ENCODE assay signal across 24 cellular contexts in genomic region chr17:40611840-40612509, GRCh38. TPM values are rescaled to one million over a fixed set of nuclear protein-coding genes. Genes with fewer than 3 reads are reported as not detected.
DNase-seq lines count a peak whose midpoint lies in the region; ATAC-seq and TF ChIP-seq lines count a peak whose summit lies in the region.
"Had no signal": no experiment of that assay in that cellular context is flagged by ENCODE, and none has a peak within 500 bp of the region (broad histone marks: within the 10 kb centered on the region; RNA-seq: fewer than 3 reads in every experiment).

No MANE protein-coding gene starts in this region.

- H3K4me1 Mint-ChIP-seq in T-helper 1 cell treated with Interleukin-12 subunit alpha and Interleukin-12 subunit beta and Interleukin-4 antibody, amounts not matched to agents 30 μg/mL and 1 μg/mL, for 36 hours (ENCODE audit: low read depth), result peaks cover 79% of the 10 kb centered on the region
- H3K4me1 Mint-ChIP-seq in CD4-positive, alpha-beta T cell (ENCODE audit: low read depth), result peaks cover 98% of the 10 kb centered on the region

- H3K27me3 ChIP-seq in CD4-positive, alpha-beta T cell (ENCODE audit: control insufficient read depth, insufficient read depth, low read length), result no peaks in the 10 kb centered on the region
- H3K27me3 ChIP-seq: breast epithelium, uterus had no signal

- H3K9me3 Mint-ChIP-seq in T-helper 1 cell treated with Interleukin-12 subunit alpha and Interleukin-12 subunit beta and Interleukin-4 antibody, amounts not matched to agents 30 μg/mL and 1 μg/mL, for 36 hours, result no peaks in the 10 kb centered on the region
- H3K9me3 Mint-ChIP-seq in CD4-positive, alpha-beta T cell, result no peaks in the 10 kb centered on the region
- H3K9me3 Mint-ChIP-seq in activated naive CD4-positive, alpha-beta T cell treated with anti-CD3 and anti-CD28 coated beads, Interleukin-2, amount 50 U/mL, for 72 hours, result no peaks in the 10 kb centered on the region
- H3K9me3 Mint-ChIP-seq: dendritic cell treated with granulocyte-macrophage colony-stimulating factor and Interleukin-4, amounts not matched to agents 40 ng/mL and 50 ng/mL, for 4 days; nephron progenitor cell; WTC11 had no signal

- no peaks in the 10 kb centered on the region for H3K79me2 ChIP-seq in OCI-LY7 (ENCODE audit: insufficient read depth, low read depth, low read length)

- H3K9me2 ChIP-seq in OCI-LY7 (ENCODE audit: insufficient read depth, low read length), result no peaks in the 10 kb centered on the region

- peaks cover 19% of the 10 kb centered on the region for H3K4me1 ChIP-seq in OCI-LY7 (ENCODE audit: insufficient read depth, low read length, poor library complexity, severe bottlenecking)
- H3K4me1 ChIP-seq: BE2C, breast epithelium, foreskin keratinocyte, uterus had no signal

- H3K4me2 ChIP-seq in OCI-LY7 (ENCODE audit: low read length), result no peak overlapping the region
- H3K4me2 ChIP-seq: PC-9 had no signal

- DNase-seq in T-helper 1 cell (no peak), kidney glomerular epithelial cell (lab: John Stamatoyannopoulos, UW) (peak; percentile 24), SHP77 (lab: John Stamatoyannopoulos, UW) (no peak), OCI-LY7 (ENCODE audit: low spot score) (no peak)
- no peak for DNase-seq in CD4-positive, alpha-beta T cell
- DNase-seq in activated naive CD4-positive, alpha-beta T cell treated with anti-CD3 and anti-CD28 coated beads, Interleukin-2, amount 50 U/mL, for 72 hours (ENCODE audit: low spot score in 2 of 2), result no peak
- DNase-seq: 8988T; BE2C; foreskin keratinocyte; mesendoderm; NCI-H1417 treated with DMSO at 0.1 percent for 48 hours; NCI-H774; nephron progenitor cell; PC-9; stimulated activated CD4-positive, alpha-beta T cell treated with anti-CD3 and anti-CD28 coated beads, Interleukin-2, amount 100 ng/mL, for 48 hours; substantia nigra; uterus had no signal

- BruUV-seq in OCI-LY7 (replicated peaks; lab: Mats Ljungman, UMichigan), result no TSS peak

- H3K36me3 Mint-ChIP-seq in T-helper 1 cell treated with Interleukin-12 subunit alpha and Interleukin-12 subunit beta and Interleukin-4 antibody, amounts not matched to agents 30 μg/mL and 1 μg/mL, for 36 hours (ENCODE audit: low read depth), result peaks cover 3% of the 10 kb centered on the region
- H3K36me3 Mint-ChIP-seq in CD4-positive, alpha-beta T cell (ENCODE audit: low read depth), result no peaks in the 10 kb centered on the region
- no peaks in the 10 kb centered on the region for H3K36me3 Mint-ChIP-seq in activated naive CD4-positive, alpha-beta T cell treated with anti-CD3 and anti-CD28 coated beads, Interleukin-2, amount 50 U/mL, for 72 hours
- H3K36me3 Mint-ChIP-seq: WTC11 had no signal

- H3K36me3 ChIP-seq in OCI-LY7 (ENCODE audit: insufficient read depth, low read length), result no peaks in the 10 kb centered on the region
- H3K36me3 ChIP-seq: BE2C, breast epithelium, uterus had no signal

- peak overlapping the region; percentile 99 for H3K27ac ChIP-seq in CD4-positive, alpha-beta T cell (ENCODE audit: low read depth, low read length)
- no peak overlapping the region for H3K27ac ChIP-seq in OCI-LY7 (ENCODE audit: low read depth, low read length, poor library complexity, severe bottlenecking)
- H3K27ac ChIP-seq: foreskin keratinocyte, PC-9, uterus had no signal

- TF ChIP-seq CTCF in CD4-positive, alpha-beta T cell (IDR thresholded peaks at IDR 0.05), result no peak
- no peak for TF ChIP-seq CTCF in OCI-LY7 (conservative IDR thresholded peaks at IDR 0.05; ENCODE audit: low read length)

- H3K4me3 Mint-ChIP-seq in T-helper 1 cell treated with Interleukin-12 subunit alpha and Interleukin-12 subunit beta and Interleukin-4 antibody, amounts not matched to agents 30 μg/mL and 1 μg/mL, for 36 hours, result peak overlapping the region; percentile 9
- peak overlapping the region; percentile 83 for H3K4me3 Mint-ChIP-seq in CD4-positive, alpha-beta T cell
- H3K4me3 Mint-ChIP-seq: dendritic cell treated with granulocyte-macrophage colony-stimulating factor and Interleukin-4, amounts not matched to agents 40 ng/mL and 50 ng/mL, for 4 days; nephron progenitor cell; WTC11 had no signal

- peak overlapping the region; percentile 77 for H3K27ac Mint-ChIP-seq in T-helper 1 cell treated with Interleukin-12 subunit alpha and Interleukin-12 subunit beta and Interleukin-4 antibody, amounts not matched to agents 30 μg/mL and 1 μg/mL, for 36 hours
- H3K27ac Mint-ChIP-seq in CD4-positive, alpha-beta T cell, result peak overlapping the region; percentile 98
- peak overlapping the region; percentile 78 to 91 for H3K27ac Mint-ChIP-seq in activated naive CD4-positive, alpha-beta T cell treated with anti-CD3 and anti-CD28 coated beads, Interleukin-2, amount 50 U/mL, for 72 hours
- H3K27ac Mint-ChIP-seq: dendritic cell treated with granulocyte-macrophage colony-stimulating factor and Interleukin-4, amounts not matched to agents 40 ng/mL and 50 ng/mL, for 4 days; nephron progenitor cell; WTC11 had no signal

- no peaks in the 10 kb centered on the region for H3K27me3 Mint-ChIP-seq in T-helper 1 cell treated with Interleukin-12 subunit alpha and Interleukin-12 subunit beta and Interleukin-4 antibody, amounts not matched to agents 30 μg/mL and 1 μg/mL, for 36 hours (ENCODE audit: low read depth)
- no peaks in the 10 kb centered on the region for H3K27me3 Mint-ChIP-seq in CD4-positive, alpha-beta T cell

- POLR2A ChIA-PET in CD4-positive, alpha-beta T cell (lab: Charles Lee), result interaction anchor here (0.8 to 29.4 kb wide), 6 partner anchors 9 to 95 kb away, joined by 3 to 1290 read pairs (median 42); partner anchors contain the start of gene CCR7
- POLR2A ChIA-PET in OCI-LY7 (lab: Charles Lee), result interaction anchor here (0.6 kb wide), 1 partner anchor 147 kb away, joined by 4 read pairs; no protein-coding TSS in a partner anchor

- no peak for ATAC-seq in CD4-positive, alpha-beta T cell (ENCODE audit: poor library complexity)
- ATAC-seq in activated naive CD4-positive, alpha-beta T cell treated with anti-CD3 and anti-CD28 coated beads, Interleukin-2, amount 50 U/mL, for 72 hours, result no peak
- no peak for ATAC-seq in GM19452 (IDR thresholded peaks at IDR 0.05; ENCODE audit: unreplicated experiment)
- ATAC-seq: foreskin keratinocyte, WTC11 had no signal

- no peaks in the 10 kb centered on the region for H3K9me3 ChIP-seq in CD4-positive, alpha-beta T cell (ENCODE audit: control insufficient read depth, low read length)
- H3K9me3 ChIP-seq in OCI-LY7 (ENCODE audit: low read length), result no peaks in the 10 kb centered on the region
- H3K9me3 ChIP-seq: BE2C, breast epithelium, uterus had no signal

- CTCF ChIA-PET in CD4-positive, alpha-beta T cell (lab: Charles Lee), result interaction anchor here (0.7 to 17.1 kb wide), 2 partner anchors 9 to 48 kb away, joined by 3 to 288 read pairs; partner anchors contain the start of gene CCR7
- CTCF ChIA-PET in OCI-LY7 (lab: Charles Lee; ENCODE audit: unreplicated experiment), result no interaction called here

- intact Hi-C loops in CD4-positive, alpha-beta T cell (cut with DNase I, micrococcal nuclease), result loop anchor here in 1 of 2 experiments (1.0 to 5.0 kb wide), 4 partner anchors 9 to 255 kb away; no protein-coding TSS in a partner anchor
- intact Hi-C loops in OCI-LY7 (cut with micrococcal nuclease; ENCODE audit: unreplicated experiment), result no loop called here

- no peak overlapping the region for H2AFZ ChIP-seq in OCI-LY7 (ENCODE audit: low read length)
- H2AFZ ChIP-seq: PC-9 had no signal

- no peaks in the 10 kb centered on the region for H4K20me1 ChIP-seq in OCI-LY7 (ENCODE audit: insufficient read depth, low read length)

- no peak overlapping the region for H3K4me3 ChIP-seq in OCI-LY7 (ENCODE audit: low read depth, low read length, poor library complexity, severe bottlenecking)
- H3K4me3 ChIP-seq: breast epithelium, PC-9, uterus had no signal

RNA-seq across cellular contexts. Expression of gene SMARCE1, which starts 35.6 kb away (rescaled TPM):
- 10 to 100 TPM; 65.4 to 68.6 TPM for total RNA-seq in CD4-positive, alpha-beta T cell
- total RNA-seq in activated naive CD4-positive, alpha-beta T cell treated with anti-CD3 and anti-CD28 coated beads, Interleukin-2, amount 50 U/mL, for 72 hours, result 10 to 100 TPM; 85.6 to 93.9 TPM
- 75.9 and 98.7 TPM in 2 replicates for total RNA-seq in OCI-LY7 (2014; rRNA removed; shearing (Covaris generic))
- 109 and 123 TPM in 2 replicates for total RNA-seq in OCI-LY7 (2022)

RNA-seq across cellular contexts. Expression of gene CCR7, which starts 46.7 kb away (rescaled TPM):
- 100 to 1,000 TPM; 170 to 180 TPM for total RNA-seq in CD4-positive, alpha-beta T cell
- 100 to 1,000 TPM; 287 to 301 TPM for total RNA-seq in activated naive CD4-positive, alpha-beta T cell treated with anti-CD3 and anti-CD28 coated beads, Interleukin-2, amount 50 U/mL, for 72 hours
- 1.8 and 2.3 TPM in 2 replicates for total RNA-seq in OCI-LY7 (2014; rRNA removed; shearing (Covaris generic))
- 0.48 TPM in 1 of 2 replicates, not detected in the other for total RNA-seq in OCI-LY7 (2022)
- total RNA-seq: foreskin keratinocyte, G401, PC-9 had no signal

RNA-seq across cellular contexts. Expression of gene KRT222, which starts 53.0 kb away (rescaled TPM):
- total RNA-seq in CD4-positive, alpha-beta T cell, result not detected
- not detected for total RNA-seq in activated naive CD4-positive, alpha-beta T cell treated with anti-CD3 and anti-CD28 coated beads, Interleukin-2, amount 50 U/mL, for 72 hours
- total RNA-seq in OCI-LY7 (2014; rRNA removed; shearing (Covaris generic)), result not detected in 2 replicates
- total RNA-seq in OCI-LY7 (2022), result not detected in 2 replicates
- total RNA-seq: G401; PC-9; T-helper 2 cell treated with Interferon-gamma antibody and Interleukin-4, amounts not matched to agents 100 ng/mL and 5 ng/mL, for 36 hours had no signal

Comparison
In these comparisons a context has a peak if more than half of its experiments do, and no peak if none do; other contexts are left out.
1. RNA of gene CCR7, which starts 46.7 kb away (total RNA-seq): 287 to 301 TPM in activated naive CD4-positive, alpha-beta T cell treated with anti-CD3 and anti-CD28 coated beads, Interleukin-2, amount 50 U/mL, for 72 hours and 170 to 180 TPM in CD4-positive, alpha-beta T cell; 0.48 to 2.3 TPM in OCI-LY7; every median in the first group is over 10 times any median in the second.
2. Peak in every context shown above with its lines, with median percentiles within 50 percentile points of each other: H3K27ac Mint-ChIP-seq.